In the genomic region with DNA sequence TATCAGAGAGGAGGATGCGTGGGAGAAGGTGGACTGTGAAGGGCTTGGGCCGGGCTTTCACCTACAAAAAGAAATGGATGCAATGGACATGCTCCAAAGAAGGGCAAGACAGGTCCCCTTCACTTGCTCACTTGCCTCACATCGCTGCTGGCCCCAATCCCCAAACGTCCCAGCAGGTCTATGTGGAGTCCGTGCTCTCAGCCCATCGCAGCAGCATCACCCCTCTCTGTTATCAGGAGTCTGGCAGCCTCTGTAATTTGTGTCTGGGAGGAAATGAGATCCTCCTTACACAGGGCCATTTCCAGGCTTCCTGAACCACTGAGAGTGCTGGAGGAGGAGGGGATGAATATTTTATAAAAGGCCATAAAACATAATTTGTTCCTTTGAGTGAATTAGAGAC, we compare ENCODE assay signal across 4 cellular contexts.
"Had no signal": no experiment of that assay in that cellular context is flagged by ENCODE, and none has a peak within 500 bp of the region (broad histone marks: within the 10 kb centered on the region; RNA-seq: fewer than 3 reads in every experiment).

No MANE protein-coding gene starts in this region.

- H3K4me1 Mint-ChIP-seq: GM23338, H9 had no signal

- H3K4me3 ChIP-seq: GM23338 had no signal

- H3K4me3 Mint-ChIP-seq: GM23338, H9 had no signal

- DNase-seq: H9, HCEC 1CT, IMR-90 had no signal

- H3K9me3 Mint-ChIP-seq: GM23338, H9 had no signal

- H3K4me2 ChIP-seq: GM23338 had no signal

- H3K27ac Mint-ChIP-seq: GM23338, H9 had no signal
